1 cellular context compared by ENCODE assay signal in genomic region chr7:16063691-16064090, GRCh38.
TF ChIP-seq lines count a peak whose summit lies in the region.

No MANE protein-coding gene starts in this region.

TF ChIP-seq in SK-N-SH treated with all-trans-retinoic acid at 6 μM for 48 hours, 23 proteins besides CTCF, POLR2A, EP300 and RAD21 (continued from another document):
- TF ChIP-seq ZFP3 (CRISPR knock-in tag; IDR thresholded peaks at IDR 0.05), result no peak
- no peak for TF ChIP-seq ISL1 (CRISPR knock-in tag; IDR thresholded peaks at IDR 0.05)
- TF ChIP-seq BACH2 (CRISPR knock-in tag; IDR thresholded peaks at IDR 0.05; ENCODE audit: borderline replicate concordance), result no peak
- no peak for TF ChIP-seq TOX (CRISPR knock-in tag; IDR thresholded peaks at IDR 0.05; ENCODE audit: borderline replicate concordance)
- no peak for TF ChIP-seq ZNF70 (CRISPR knock-in tag; IDR thresholded peaks at IDR 0.05)
- no peak for TF ChIP-seq TCF4 (CRISPR knock-in tag; IDR thresholded peaks at IDR 0.05; ENCODE audit: borderline replicate concordance)
- TF ChIP-seq GLIS3 (CRISPR knock-in tag; IDR thresholded peaks at IDR 0.05), result no peak
- no peak for TF ChIP-seq CREB5 (CRISPR knock-in tag; IDR thresholded peaks at IDR 0.05; ENCODE audit: low read depth)
- no peak for TF ChIP-seq ESRRG (CRISPR knock-in tag; IDR thresholded peaks at IDR 0.05)
- no peak for TF ChIP-seq PATZ1 (CRISPR knock-in tag; IDR thresholded peaks at IDR 0.05; ENCODE audit: borderline replicate concordance)
